Comparison of ENCODE assay signal across 8 cellular contexts in genomic region chr12:131104464-131105350, GRCh38.
DNase-seq lines count a peak whose midpoint lies in the region; ATAC-seq and TF ChIP-seq lines count a peak whose summit lies in the region.

No MANE protein-coding gene starts in this region.

- peak overlapping the region; percentile 85 for H2BK120ac ChIP-seq in neuronal stem cell (ENCODE audit: low read depth, low read length)

- H2AK5ac ChIP-seq in neuronal stem cell (ENCODE audit: low read depth, low read length), result peak overlapping the region; percentile 97

- POLR2A ChIA-PET in CD8-positive, alpha-beta T cell (lab: Charles Lee), result no interaction called here
- POLR2A ChIA-PET in Panc1 (lab: Charles Lee), result no interaction called here

- H3K27me3 Mint-ChIP-seq in CD8-positive, alpha-beta T cell (ENCODE audit: low read depth), result peaks cover 2% of the 10 kb centered on the region

- H2BK15ac ChIP-seq in neuronal stem cell (ENCODE audit: low read length), result peak overlapping the region; percentile 88

- peak; percentile 61 to 85 (median 78) for DNase-seq in CD8-positive, alpha-beta T cell
- DNase-seq in HL-60 (ENCODE audit: low read depth in 1 of 2, low spot score in 1 of 2), result peak; percentile 43 to 72
- DNase-seq in Panc1 (ENCODE audit: low read depth, low spot score), result peak; percentile 33
- peak; percentile 58 for DNase-seq in activated T-helper 1 cell treated with Interleukin-2 at 50 U/mL for 16 hours (ENCODE audit: low read depth)
- DNase-seq in fibroblast of pulmonary artery (ENCODE audit: low read depth), result peak; percentile 67
- peak; percentile 83 for DNase-seq in neuronal stem cell (ENCODE audit: low spot score)
- peak; percentile 89 for DNase-seq in superior temporal gyrus (ENCODE audit: extremely low spot score)

- peaks cover 17% of the 10 kb centered on the region for H3K4me1 Mint-ChIP-seq in CD8-positive, alpha-beta T cell (ENCODE audit: low read depth)

- WGBS in neuronal stem cell (ENCODE audit: extremely low coverage in 2 of 2, insufficient read length in 2 of 2, insufficient replicate concordance in 1 of 2), 2 donors, result no CpG with 5 or more reads among the region's 32 CpGs

- CTCF ChIA-PET in CD8-positive, alpha-beta T cell (lab: Charles Lee), result interaction anchor here (0.6 to 4.6 kb wide), 16 partner anchors 8 to 357 kb away, joined by 3 to 80 read pairs (median 4); no protein-coding TSS in a partner anchor
- CTCF ChIA-PET in Panc1 (lab: Charles Lee), result interaction anchor here (1.0 to 1.9 kb wide), 2 partner anchors 28 to 350 kb away, joined by 5 to 9 read pairs; no protein-coding TSS in a partner anchor

- H3K4me3 ChIP-seq in CD8-positive, alpha-beta T cell (ENCODE audit: low read depth, low read length), result no peak overlapping the region
- H3K4me3 ChIP-seq in HL-60 (replicated peaks; ENCODE audit: insufficient read depth, low read length), result no peak overlapping the region
- H3K4me3 ChIP-seq in Panc1 (ENCODE audit: low read depth in 2 of 2, low read length in 2 of 2), result no peak overlapping the region
- H3K4me3 ChIP-seq in fibroblast of pulmonary artery (replicated peaks; ENCODE audit: low read depth, low read length), result no peak overlapping the region
- H3K4me3 ChIP-seq in neuronal stem cell (ENCODE audit: low read length in 2 of 2), result no peak overlapping the region

- in situ Hi-C loops in Panc1 (cut with HindIII; ENCODE audit: low pct_unique_long_range_greater_than_20kb, low sequenced_read_pairs), result no loop called here

- H3K14ac ChIP-seq in neuronal stem cell (ENCODE audit: low read length), result no peak overlapping the region

- H2AFZ ChIP-seq in neuronal stem cell (ENCODE audit: low read length), result peak overlapping the region; percentile 76

- H3K9me3 ChIP-seq in CD8-positive, alpha-beta T cell (ENCODE audit: low read length), result no peaks in the 10 kb centered on the region
- no peaks in the 10 kb centered on the region for H3K9me3 ChIP-seq in Panc1 (ENCODE audit: control insufficient read depth, insufficient read depth, low read depth, low read length)
- no peaks in the 10 kb centered on the region for H3K9me3 ChIP-seq in neuronal stem cell (replicated peaks in 1 of 2; ENCODE audit: control insufficient read depth in 2 of 2, insufficient read depth in 1 of 2, low read depth in 1 of 2, low read length in 2 of 2)

- H3K4me1 ChIP-seq in CD8-positive, alpha-beta T cell (ENCODE audit: insufficient read depth, low read length), result peaks cover 17% of the 10 kb centered on the region
- H3K4me1 ChIP-seq in Panc1 (ENCODE audit: control insufficient read depth, insufficient read depth, low read length) (no peaks in the 10 kb centered on the region), neuronal stem cell (ENCODE audit: control insufficient read depth in 2 of 2, insufficient read depth in 1 of 2, low read depth in 1 of 2, low read length in 2 of 2) (peaks cover 19 to 23% of the 10 kb centered on the region in 2 donors)

- H3K4ac ChIP-seq in neuronal stem cell (ENCODE audit: low read length), result peak overlapping the region; percentile 70

- H3K9ac ChIP-seq in neuronal stem cell (ENCODE audit: low read depth, low read length, poor library complexity), result peak overlapping the region; percentile 50

- BruUV-seq in Panc1 (replicated peaks; lab: Mats Ljungman, UMichigan), result no TSS peak

- peak overlapping the region; percentile 35 for H3K4me3 Mint-ChIP-seq in CD8-positive, alpha-beta T cell

- no peaks in the 10 kb centered on the region for H3K36me3 ChIP-seq in CD8-positive, alpha-beta T cell (ENCODE audit: insufficient read depth, low read length)
- H3K36me3 ChIP-seq in Panc1 (ENCODE audit: control insufficient read depth, insufficient read depth, low read length) (no peaks in the 10 kb centered on the region), neuronal stem cell (replicated peaks in 1 of 2; ENCODE audit: control insufficient read depth in 2 of 2, insufficient read depth in 2 of 2, low read length in 2 of 2) (no peaks in the 10 kb centered on the region)

- peak; percentile 52 for ATAC-seq in CD8-positive, alpha-beta T cell
- ATAC-seq in GM19455 (IDR thresholded peaks at IDR 0.05; ENCODE audit: unreplicated experiment), result peak; percentile 65
- peak; percentile 99 for ATAC-seq in Panc1

- H3K18ac ChIP-seq in neuronal stem cell (ENCODE audit: low read length), result peak overlapping the region; percentile 97

- H3K9me3 Mint-ChIP-seq in CD8-positive, alpha-beta T cell, result peaks cover 3% of the 10 kb centered on the region

- peak; percentile 71 for TF ChIP-seq CTCF in CD8-positive, alpha-beta T cell (IDR thresholded peaks at IDR 0.05)
- TF ChIP-seq CTCF in HL-60 (IDR thresholded peaks at IDR 0.05; ENCODE audit: insufficient read depth, low read length) (peak; percentile 94), Panc1 (IDR thresholded peaks at IDR 0.05) (peak; percentile 96), fibroblast of pulmonary artery (IDR thresholded peaks at IDR 0.05; ENCODE audit: low read length, missing control alignments) (peak; percentile 83)

- H3K27ac ChIP-seq in CD8-positive, alpha-beta T cell (ENCODE audit: low read depth, low read length), result no peak overlapping the region
- H3K27ac ChIP-seq in HL-60 (replicated peaks) (no peak overlapping the region), Panc1 (ENCODE audit: low read length) (no peak overlapping the region), neuronal stem cell (replicated peaks; ENCODE audit: low read length) (peak overlapping the region; percentile 60)

- H3K4me2 ChIP-seq in neuronal stem cell (ENCODE audit: insufficient read depth, low read length, poor library complexity, severe bottlenecking), result no peak overlapping the region

- peak overlapping the region; percentile 78 for H4K8ac ChIP-seq in neuronal stem cell (ENCODE audit: low read depth, low read length)

- peak overlapping the region; percentile 95 for H2BK12ac ChIP-seq in neuronal stem cell (ENCODE audit: low read length)

- peak overlapping the region; percentile 18 for H3K27ac Mint-ChIP-seq in CD8-positive, alpha-beta T cell

- intact Hi-C loops in CD8-positive, alpha-beta T cell (cut with DNase I, micrococcal nuclease), result loop anchor here (1.0 to 10.0 kb wide), 5 partner anchors 28 to 898 kb away; no protein-coding TSS in a partner anchor
- intact Hi-C loops in Panc1 (cut with micrococcal nuclease; ENCODE audit: unreplicated experiment), result loop anchor here (5.0 kb wide), 1 partner anchor 348 kb away; no protein-coding TSS in a partner anchor

- no peaks in the 10 kb centered on the region for H3K36me3 Mint-ChIP-seq in CD8-positive, alpha-beta T cell

- H3K27me3 ChIP-seq in CD8-positive, alpha-beta T cell (ENCODE audit: insufficient read depth, low read length), result no peaks in the 10 kb centered on the region
- H3K27me3 ChIP-seq in HL-60 (ENCODE audit: insufficient read depth, poor library complexity, severe bottlenecking) (no peaks in the 10 kb centered on the region), Panc1 (ENCODE audit: control insufficient read depth, insufficient read depth, low read length) (peaks cover 3% of the 10 kb centered on the region; the same call in 1 of the 2 replicates), neuronal stem cell (ENCODE audit: control insufficient read depth in 3 of 3, insufficient read depth in 3 of 3, low read depth in 1 of 3, low read length in 3 of 3) (no peaks in the 10 kb centered on the region)

- peak overlapping the region; percentile 6 for H3K23ac ChIP-seq in neuronal stem cell (ENCODE audit: low read depth, low read length, poor library complexity)

- H3K79me1 ChIP-seq in neuronal stem cell (ENCODE audit: low read depth, low read length), result no peaks in the 10 kb centered on the region

- peak overlapping the region; percentile 93 for H2BK5ac ChIP-seq in neuronal stem cell (ENCODE audit: low read length)

- peak overlapping the region; percentile 20 for H4K91ac ChIP-seq in neuronal stem cell (ENCODE audit: low read depth, low read length, poor library complexity)

Comparison
In these comparisons a context has a peak if more than half of its experiments do, and no peak if none do; other contexts are left out.
1. DNase-seq: peak in every context shown above with its lines; median percentile 89 in superior temporal gyrus; 83 in neuronal stem cell; 78 in CD8-positive, alpha-beta T cell; 67 in fibroblast of pulmonary artery; 58 in activated T-helper 1 cell treated with Interleukin-2 at 50 U/mL for 16 hours; 58 in HL-60; 33 in Panc1.